8 cellular contexts compared by ENCODE assay signal in the genomic region with DNA sequence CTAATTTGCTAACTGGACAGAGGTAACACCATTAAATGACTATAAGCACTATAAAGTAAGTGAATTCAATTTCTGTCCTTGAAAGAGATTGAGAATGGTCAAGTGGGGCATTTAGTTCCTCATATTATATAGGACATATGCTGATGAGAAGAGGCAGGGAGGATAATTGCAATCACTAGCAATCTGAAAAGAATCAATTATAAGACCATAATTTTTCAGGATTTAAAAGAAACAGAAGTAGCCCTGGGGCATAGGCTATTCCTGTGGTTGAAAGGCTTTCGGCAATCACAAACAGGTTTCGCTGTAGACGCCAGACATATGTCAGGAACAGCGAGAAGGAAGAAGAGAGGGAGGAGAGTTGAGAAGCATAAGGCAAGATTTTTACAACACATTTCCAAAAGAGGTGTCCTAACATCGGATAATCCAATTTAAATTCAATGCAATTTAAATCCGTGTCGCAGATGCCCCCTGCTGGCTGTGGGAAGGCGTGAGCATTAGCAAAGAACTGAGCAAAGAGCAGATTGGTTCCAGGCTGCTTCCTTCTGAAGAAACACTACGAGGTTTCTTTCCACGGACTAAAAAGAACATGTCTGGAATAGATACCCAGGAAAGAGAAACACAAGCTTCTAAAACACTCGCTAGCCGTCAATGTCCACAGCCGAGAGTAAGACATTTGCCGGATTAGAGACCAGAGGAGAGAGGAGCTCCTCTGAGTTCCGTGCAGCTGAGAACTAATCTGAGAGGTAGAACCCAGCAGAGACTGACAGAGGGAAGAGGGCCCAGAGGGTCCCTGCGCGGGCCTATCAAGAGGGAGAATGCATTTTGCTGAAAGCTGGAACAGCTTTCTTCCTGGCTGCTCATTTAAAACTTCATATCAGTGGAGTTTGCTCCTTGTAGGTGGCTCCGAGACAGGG. TPM values are rescaled to one million over a fixed set of nuclear protein-coding genes. Genes with fewer than 3 reads are reported as not detected.
DNase-seq lines count a peak whose midpoint lies in the region; ATAC-seq, FAIRE-seq and TF ChIP-seq lines count a peak whose summit lies in the region.

No MANE protein-coding gene starts in this region.

- H3K9ac ChIP-seq in neural cell (ENCODE audit: low read length) = no peak overlapping the region

- no peaks in the 10 kb centered on the region for H3K9me2 ChIP-seq in neural cell (ENCODE audit: insufficient read depth, low read length)

- peak; percentile 84 for TF ChIP-seq RAD21 in neural cell (conservative IDR thresholded peaks at IDR 0.05)

- DNase-seq in DMS 273 (lab: John Stamatoyannopoulos, UW; ENCODE audit: unreplicated experiment) (peak; percentile 88), NCI-H526 (lab: John Stamatoyannopoulos, UW) (peak; percentile 60 to 94), fibroblast of mammary gland (ENCODE audit: low read depth) (peak; percentile 75), urothelium cell line (ENCODE audit: low spot score) (peak; percentile 58)
- DNase-seq in activated CD8-positive, alpha-beta memory T cell treated with anti-CD3 and anti-CD28 coated beads for 48 hours (ENCODE audit: low read depth in 2 of 3, low spot score in 2 of 3) = peak in 2 of 3 experiments; percentile 2 to 7
- no peak for DNase-seq in activated CD4-positive, CD25-positive, alpha-beta regulatory T cell (lab: John Stamatoyannopoulos, UW)

- no peak overlapping the region for H2AFZ ChIP-seq in neural cell (ENCODE audit: low read depth, low read length)

- TF ChIP-seq EP300 in neural cell (conservative IDR thresholded peaks at IDR 0.05; ENCODE audit: poor library complexity, severe bottlenecking) = no peak

- no peak for FAIRE-seq in urothelium cell line (lab: Jason Lieb, UNC)

- H3K4me2 ChIP-seq in neural cell (ENCODE audit: low read length) = no peak overlapping the region

- H3K4me3 ChIP-seq in fibroblast of mammary gland (ENCODE audit: control insufficient read depth, low read depth, low read length) = peak overlapping the region; percentile 17
- H3K4me3 ChIP-seq in neural cell (ENCODE audit: low read length) = no peak overlapping the region

- H3K9me3 ChIP-seq in neural cell (ENCODE audit: low read length) = no peaks in the 10 kb centered on the region

- H4K20me1 ChIP-seq in neural cell (ENCODE audit: insufficient read depth) = no peaks in the 10 kb centered on the region

- no peaks in the 10 kb centered on the region for H3K36me3 ChIP-seq in neural cell (ENCODE audit: insufficient read depth, low read length)

- TF ChIP-seq CTCF in fibroblast of mammary gland (conservative IDR thresholded peaks at IDR 0.05; ENCODE audit: control insufficient read depth, insufficient read depth, low read depth, low read length) = peak; percentile 94
- peak; percentile 86 for TF ChIP-seq CTCF in neural cell (IDR thresholded peaks at IDR 0.05; ENCODE audit: poor library complexity, severe bottlenecking)

- no peak overlapping the region for H3K27ac ChIP-seq in neural cell (ENCODE audit: low read length)

- H3K79me2 ChIP-seq in neural cell (replicated peaks; ENCODE audit: insufficient read depth, low read length) = no peaks in the 10 kb centered on the region

- no peaks in the 10 kb centered on the region for H3F3A ChIP-seq in neural cell (ENCODE audit: insufficient read depth, low read length, poor library complexity, severe bottlenecking)

- peak; percentile 46 for ATAC-seq in HG03175 (IDR thresholded peaks at IDR 0.05; ENCODE audit: unreplicated experiment)

- H3K27me3 ChIP-seq in neural cell (ENCODE audit: insufficient read depth, low read depth, low read length) = no peaks in the 10 kb centered on the region

TF ChIP-seq in neural cell, 6 proteins besides CTCF, POLR2A, EP300 and RAD21:
- TF ChIP-seq POLR2AphosphoS5 (IDR thresholded peaks at IDR 0.05) (no peak), SMC3 (conservative IDR thresholded peaks at IDR 0.05; ENCODE audit: poor library complexity) (peak; percentile 92), EZH2 (IDR thresholded peaks at IDR 0.05; ENCODE audit: borderline replicate concordance, insufficient read depth, low read length, poor library complexity, severe bottlenecking) (no peak), TAF1 (IDR thresholded peaks at IDR 0.05; ENCODE audit: low read depth) (no peak), REST (IDR thresholded peaks at IDR 0.05; ENCODE audit: borderline replicate concordance) (no peak), MXI1 (conservative IDR thresholded peaks at IDR 0.05; ENCODE audit: poor library complexity, severe bottlenecking) (no peak)
TF ChIP-seq in neural cell: peak in this region for 1.

RNA-seq across cellular contexts. Expression of gene RGS5, which starts 27.9 kb away (rescaled TPM):
- polyA plus RNA-seq in neural cell = 0.76 and 6.5 TPM in 2 replicates
- polyA minus RNA-seq in neural cell = 0.73 and 2.8 TPM in 2 replicates

Comparison
In these comparisons a context has a peak if more than half of its experiments do, and no peak if none do; other contexts are left out.
1. DNase-seq: peak in DMS 273 (single experiment), NCI-H526 (2 of 2), activated CD8-positive, alpha-beta memory T cell treated with anti-CD3 and anti-CD28 coated beads for 48 hours (2 of 3), fibroblast of mammary gland (single experiment) and urothelium cell line (single experiment); none in activated CD4-positive, CD25-positive, alpha-beta regulatory T cell (0 of 4).